8 cellular contexts compared by ENCODE assay signal in the genomic region with DNA sequence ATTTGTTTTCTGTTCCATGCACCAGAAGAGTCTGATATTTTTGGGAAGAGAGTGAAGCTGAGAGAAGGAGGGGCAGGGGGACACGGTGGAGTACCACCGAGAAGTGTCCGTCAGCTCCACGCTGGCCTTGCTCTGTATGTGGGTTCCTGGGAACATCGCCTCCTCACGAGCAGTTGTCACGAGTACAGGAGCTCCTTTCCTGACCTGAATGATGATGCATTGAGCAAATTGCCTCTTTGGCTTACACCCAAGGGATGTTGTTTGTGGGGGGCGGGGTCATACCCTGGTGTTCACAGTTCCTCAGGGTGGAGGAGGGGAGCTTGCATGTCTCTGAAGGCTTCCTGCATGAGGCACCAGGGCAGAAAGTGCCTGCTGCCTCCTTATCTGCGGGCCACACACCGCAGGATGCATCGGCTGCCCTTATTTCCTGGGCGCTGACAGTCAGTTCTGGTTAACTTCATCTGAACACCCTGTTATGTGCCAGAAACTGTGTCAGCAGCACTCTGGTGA. TPM values are rescaled to one million over a fixed set of nuclear protein-coding genes. Genes with fewer than 3 reads are reported as not detected.
DNase-seq lines count a peak whose midpoint lies in the region; ATAC-seq and TF ChIP-seq lines count a peak whose summit lies in the region.

No MANE protein-coding gene starts in this region.

- H3K9me3 ChIP-seq in CD8-positive, alpha-beta T cell (ENCODE audit: low read length): no peaks in the 10 kb centered on the region
- H3K9me3 ChIP-seq in Karpas-422 (ENCODE audit: low read length) (no peaks in the 10 kb centered on the region), tibial nerve (no peaks in the 10 kb centered on the region)

- WGBS in tibial nerve, 2 donors: 56 to 65% methylated on average over 12 of the region's 12 CpGs

- no peaks in the 10 kb centered on the region for H3K27me3 ChIP-seq in CD8-positive, alpha-beta T cell (ENCODE audit: insufficient read depth, low read length)
- H3K27me3 ChIP-seq in Karpas-422 (ENCODE audit: low read length): no peaks in the 10 kb centered on the region
- H3K27me3 ChIP-seq in tibial nerve: no peaks in the 10 kb centered on the region

- peak; percentile 97 for ATAC-seq in CD8-positive, alpha-beta T cell

- no peak overlapping the region for H3K27ac ChIP-seq in CD8-positive, alpha-beta T cell (ENCODE audit: low read depth, low read length)
- H3K27ac ChIP-seq in Karpas-422 (ENCODE audit: low read length) (no peak overlapping the region), tibial nerve (no peak overlapping the region)

- H3K9me2 ChIP-seq in Karpas-422 (replicated peaks; ENCODE audit: insufficient read depth, low read length): no peaks in the 10 kb centered on the region

- H3K27me3 Mint-ChIP-seq in CD8-positive, alpha-beta T cell (ENCODE audit: low read depth): no peaks in the 10 kb centered on the region
- H3K27me3 Mint-ChIP-seq in endothelial cell (ENCODE audit: unreplicated experiment): peaks cover 2% of the 10 kb centered on the region

- no peaks in the 10 kb centered on the region for H4K20me1 ChIP-seq in Karpas-422 (ENCODE audit: insufficient read depth, low read depth, low read length)

- DNase-seq in CD8-positive, alpha-beta T cell: peak; percentile 44 to 84 (median 71)
- DNase-seq in Karpas-422 (no peak), endothelial cell (ENCODE audit: low spot score) (peak; percentile 41), cerebellar nuclear complex (lab: John Stamatoyannopoulos, UW) (no peak), NCI-H774 (lab: John Stamatoyannopoulos, UW) (no peak), tibial nerve (ENCODE audit: low spot score in 2 of 2) (no peak)
- peak; percentile 67 to 77 for DNase-seq in activated CD4-positive, alpha-beta T cell treated with anti-CD3 and anti-CD28 coated beads, Interleukin-2, amount 50 U/mL, for 48 hours
- peak; percentile 16 to 61 for DNase-seq in stimulated activated CD4-positive, alpha-beta T cell treated with anti-CD3 and anti-CD28 coated beads, Interleukin-15, amount 100 ng/mL, for 1 hour (ENCODE audit: low read depth in 1 of 2, low spot score in 1 of 2)

- H3K9ac ChIP-seq in Karpas-422 (ENCODE audit: low read length): no peak overlapping the region

- intact Hi-C loops in CD8-positive, alpha-beta T cell (cut with DNase I, micrococcal nuclease): no loop called here

- no peaks in the 10 kb centered on the region for H3K9me3 Mint-ChIP-seq in CD8-positive, alpha-beta T cell
- no peaks in the 10 kb centered on the region for H3K9me3 Mint-ChIP-seq in endothelial cell (ENCODE audit: unreplicated experiment)

- no peak for TF ChIP-seq CTCF in CD8-positive, alpha-beta T cell (IDR thresholded peaks at IDR 0.05)
- TF ChIP-seq CTCF in endothelial cell (IDR thresholded peaks at IDR 0.05; ENCODE audit: unreplicated experiment): no peak
- TF ChIP-seq CTCF in tibial nerve (IDR thresholded peaks at IDR 0.05): no peak

- no peak for TF ChIP-seq POLR2A in tibial nerve (IDR thresholded peaks at IDR 0.05)

- POLR2A ChIA-PET in CD8-positive, alpha-beta T cell (lab: Charles Lee): interaction anchor here (0.6 kb wide), 1 partner anchor 70 kb away, joined by 4 read pairs; no protein-coding TSS in a partner anchor

- peak overlapping the region; percentile 66; the same call in 1 of the 2 replicates for H2AFZ ChIP-seq in Karpas-422 (ENCODE audit: low read length)

- H3K36me3 Mint-ChIP-seq in CD8-positive, alpha-beta T cell: no peaks in the 10 kb centered on the region
- H3K36me3 Mint-ChIP-seq in endothelial cell (ENCODE audit: low read depth, unreplicated experiment): peaks cover 7% of the 10 kb centered on the region

- H3K4me2 ChIP-seq in Karpas-422 (ENCODE audit: low read depth, low read length, poor library complexity, severe bottlenecking): no peak overlapping the region

- peak overlapping the region; percentile 30 for H3K27ac Mint-ChIP-seq in CD8-positive, alpha-beta T cell
- no peak overlapping the region for H3K27ac Mint-ChIP-seq in endothelial cell (ENCODE audit: unreplicated experiment)

- CTCF ChIA-PET in CD8-positive, alpha-beta T cell (lab: Charles Lee): interaction anchor here (1.2 kb wide), 1 partner anchor 38 kb away, joined by 4 read pairs; no protein-coding TSS in a partner anchor

- TF ChIP-seq EP300 in tibial nerve (IDR thresholded peaks at IDR 0.05): no peak

- no peaks in the 10 kb centered on the region for H3K36me3 ChIP-seq in CD8-positive, alpha-beta T cell (ENCODE audit: insufficient read depth, low read length)
- H3K36me3 ChIP-seq in Karpas-422 (ENCODE audit: insufficient read depth, low read length) (no peaks in the 10 kb centered on the region), tibial nerve (peaks cover 0 to 13% (median 0%) of the 10 kb centered on the region in 3 donors)

- H3K4me3 Mint-ChIP-seq in CD8-positive, alpha-beta T cell: peak overlapping the region; percentile 32
- no peak overlapping the region for H3K4me3 Mint-ChIP-seq in endothelial cell (ENCODE audit: unreplicated experiment)

- H3K4me3 ChIP-seq in CD8-positive, alpha-beta T cell (ENCODE audit: low read depth, low read length): no peak overlapping the region
- no peak overlapping the region for H3K4me3 ChIP-seq in Karpas-422 (ENCODE audit: low read length)
- H3K4me3 ChIP-seq in tibial nerve: no peak overlapping the region

- H3K4me1 ChIP-seq in CD8-positive, alpha-beta T cell (ENCODE audit: insufficient read depth, low read length): peaks cover 18% of the 10 kb centered on the region
- peaks cover 10% of the 10 kb centered on the region; the same call in 1 of the 2 replicates for H3K4me1 ChIP-seq in Karpas-422 (ENCODE audit: low read length)
- no peaks in the 10 kb centered on the region for H3K4me1 ChIP-seq in tibial nerve

- no peaks in the 10 kb centered on the region for H3K79me2 ChIP-seq in Karpas-422 (ENCODE audit: low read length)

- peaks cover 13% of the 10 kb centered on the region for H3K4me1 Mint-ChIP-seq in CD8-positive, alpha-beta T cell (ENCODE audit: low read depth)
- peaks cover 17% of the 10 kb centered on the region for H3K4me1 Mint-ChIP-seq in endothelial cell (ENCODE audit: unreplicated experiment)

RNA-seq across cellular contexts. Expression of gene RGS9, which starts 36.2 kb away (rescaled TPM):
- 1 to 10 TPM; 1.1 to 1.6 TPM for total RNA-seq in CD8-positive, alpha-beta T cell
- 12.9 and 13.4 TPM in 2 replicates for total RNA-seq in Karpas-422 (2014; rRNA removed; shearing (Covaris generic); ENCODE audit: low replicate concordance)
- total RNA-seq in endothelial cell (ENCODE audit: unreplicated experiment) (8.5 TPM), tibial nerve (10 to 100 TPM; 10.7 to 15.3 (median 11.3) TPM)

Comparison
In these comparisons a context has a peak if more than half of its experiments do, and no peak if none do; other contexts are left out.
1. DNase-seq: peak in CD8-positive, alpha-beta T cell (7 of 7), activated CD4-positive, alpha-beta T cell treated with anti-CD3 and anti-CD28 coated beads, Interleukin-2, amount 50 U/mL, for 48 hours (2 of 2), endothelial cell (single experiment) and stimulated activated CD4-positive, alpha-beta T cell treated with anti-CD3 and anti-CD28 coated beads, Interleukin-15, amount 100 ng/mL, for 1 hour (2 of 2); none in Karpas-422 (single experiment), cerebellar nuclear complex (0 of 2), NCI-H774 (single experiment) and tibial nerve (0 of 2).